In the genomic region with DNA sequence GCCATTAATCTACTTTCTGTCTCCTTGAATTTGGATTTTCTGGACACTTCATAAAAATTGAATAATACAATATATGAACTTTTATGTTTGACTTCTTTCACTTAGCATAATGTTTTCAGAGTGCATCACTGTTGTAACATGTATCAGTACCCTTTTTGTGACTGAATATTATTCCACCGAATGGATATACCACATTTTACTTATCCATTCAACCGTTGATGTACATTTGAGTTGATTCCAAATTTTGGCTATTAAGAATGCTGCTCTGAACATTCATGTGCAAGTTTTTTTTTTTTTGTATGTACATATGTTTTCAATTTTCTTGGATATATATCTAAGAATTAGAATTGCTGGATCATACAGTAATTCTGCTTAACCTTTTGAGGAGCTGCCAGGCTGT, we compare ENCODE assay signal across 2 cellular contexts.
TF ChIP-seq lines count a peak whose summit lies in the region.

No MANE protein-coding gene starts in this region.

TF ChIP-seq in HEK293, 187 proteins besides CTCF, POLR2A, EP300 and RAD21:
- TF ChIP-seq ZBTB17 (tag by site-specific recombination; IDR thresholded peaks at IDR 0.05): no peak
- TF ChIP-seq ZNF146 (tag by site-specific recombination; IDR thresholded peaks at IDR 0.05): peak; percentile 44; the same call in 1 of the 2 replicates

TF ChIP-seq in GM12878, 131 proteins besides CTCF, POLR2A, EP300 and RAD21:
- TF ChIP-seq E2F8 (IDR thresholded peaks at IDR 0.05; ENCODE audit: low read depth, partially characterized antibody) (no peak), TCF7 (IDR thresholded peaks at IDR 0.05; ENCODE audit: borderline replicate concordance) (no peak), ZZZ3 (IDR thresholded peaks at IDR 0.05; ENCODE audit: control insufficient read depth, insufficient read length, low read depth) (no peak), CHD2 (IDR thresholded peaks at IDR 0.05; ENCODE audit: borderline replicate concordance, low read depth, low read length) (no peak), SMAD1 (IDR thresholded peaks at IDR 0.05; ENCODE audit: low read depth, partially characterized antibody) (no peak), EED (IDR thresholded peaks at IDR 0.05; ENCODE audit: low read depth) (no peak), CBX3 (IDR thresholded peaks at IDR 0.05; ENCODE audit: borderline replicate concordance, low read depth) (no peak), LARP7 (IDR thresholded peaks at IDR 0.05) (no peak), RELB (IDR thresholded peaks at IDR 0.05; ENCODE audit: low read depth) (no peak), CHD4 (IDR thresholded peaks at IDR 0.05) (no peak), CREM (IDR thresholded peaks at IDR 0.05; ENCODE audit: low read depth) (no peak), ZNF384 (IDR thresholded peaks at IDR 0.05; ENCODE audit: borderline replicate concordance, low read depth, low read length) (no peak), PML (IDR thresholded peaks at IDR 0.05; ENCODE audit: low read length) (no peak), IRF4 (IDR thresholded peaks at IDR 0.05; ENCODE audit: low read depth, low read length) (no peak), HDAC2 (IDR thresholded peaks at IDR 0.05) (no peak)
- TF ChIP-seq, protein P1, sequence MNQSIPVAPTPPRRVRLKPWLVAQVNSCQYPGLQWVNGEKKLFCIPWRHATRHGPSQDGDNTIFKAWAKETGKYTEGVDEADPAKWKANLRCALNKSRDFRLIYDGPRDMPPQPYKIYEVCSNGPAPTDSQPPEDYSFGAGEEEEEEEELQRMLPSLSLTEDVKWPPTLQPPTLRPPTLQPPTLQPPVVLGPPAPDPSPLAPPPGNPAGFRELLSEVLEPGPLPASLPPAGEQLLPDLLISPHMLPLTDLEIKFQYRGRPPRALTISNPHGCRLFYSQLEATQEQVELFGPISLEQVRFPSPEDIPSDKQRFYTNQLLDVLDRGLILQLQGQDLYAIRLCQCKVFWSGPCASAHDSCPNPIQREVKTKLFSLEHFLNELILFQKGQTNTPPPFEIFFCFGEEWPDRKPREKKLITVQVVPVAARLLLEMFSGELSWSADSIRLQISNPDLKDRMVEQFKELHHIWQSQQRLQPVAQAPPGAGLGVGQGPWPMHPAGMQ (IDR thresholded peaks at IDR 0.05; ENCODE audit: borderline replicate concordance): no peak
- TF ChIP-seq, protein P2, sequence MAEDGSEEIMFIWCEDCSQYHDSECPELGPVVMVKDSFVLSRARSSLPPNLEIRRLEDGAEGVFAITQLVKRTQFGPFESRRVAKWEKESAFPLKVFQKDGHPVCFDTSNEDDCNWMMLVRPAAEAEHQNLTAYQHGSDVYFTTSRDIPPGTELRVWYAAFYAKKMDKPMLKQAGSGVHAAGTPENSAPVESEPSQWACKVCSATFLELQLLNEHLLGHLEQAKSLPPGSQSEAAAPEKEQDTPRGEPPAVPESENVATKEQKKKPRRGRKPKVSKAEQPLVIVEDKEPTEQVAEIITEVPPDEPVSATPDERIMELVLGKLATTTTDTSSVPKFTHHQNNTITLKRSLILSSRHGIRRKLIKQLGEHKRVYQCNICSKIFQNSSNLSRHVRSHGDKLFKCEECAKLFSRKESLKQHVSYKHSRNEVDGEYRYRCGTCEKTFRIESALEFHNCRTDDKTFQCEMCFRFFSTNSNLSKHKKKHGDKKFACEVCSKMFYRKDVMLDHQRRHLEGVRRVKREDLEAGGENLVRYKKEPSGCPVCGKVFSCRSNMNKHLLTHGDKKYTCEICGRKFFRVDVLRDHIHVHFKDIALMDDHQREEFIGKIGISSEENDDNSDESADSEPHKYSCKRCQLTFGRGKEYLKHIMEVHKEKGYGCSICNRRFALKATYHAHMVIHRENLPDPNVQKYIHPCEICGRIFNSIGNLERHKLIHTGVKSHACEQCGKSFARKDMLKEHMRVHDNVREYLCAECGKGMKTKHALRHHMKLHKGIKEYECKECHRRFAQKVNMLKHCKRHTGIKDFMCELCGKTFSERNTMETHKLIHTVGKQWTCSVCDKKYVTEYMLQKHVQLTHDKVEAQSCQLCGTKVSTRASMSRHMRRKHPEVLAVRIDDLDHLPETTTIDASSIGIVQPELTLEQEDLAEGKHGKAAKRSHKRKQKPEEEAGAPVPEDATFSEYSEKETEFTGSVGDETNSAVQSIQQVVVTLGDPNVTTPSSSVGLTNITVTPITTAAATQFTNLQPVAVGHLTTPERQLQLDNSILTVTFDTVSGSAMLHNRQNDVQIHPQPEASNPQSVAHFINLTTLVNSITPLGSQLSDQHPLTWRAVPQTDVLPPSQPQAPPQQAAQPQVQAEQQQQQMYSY (CRISPR knock-in tag; IDR thresholded peaks at IDR 0.05): no peak
